In the genomic region with DNA sequence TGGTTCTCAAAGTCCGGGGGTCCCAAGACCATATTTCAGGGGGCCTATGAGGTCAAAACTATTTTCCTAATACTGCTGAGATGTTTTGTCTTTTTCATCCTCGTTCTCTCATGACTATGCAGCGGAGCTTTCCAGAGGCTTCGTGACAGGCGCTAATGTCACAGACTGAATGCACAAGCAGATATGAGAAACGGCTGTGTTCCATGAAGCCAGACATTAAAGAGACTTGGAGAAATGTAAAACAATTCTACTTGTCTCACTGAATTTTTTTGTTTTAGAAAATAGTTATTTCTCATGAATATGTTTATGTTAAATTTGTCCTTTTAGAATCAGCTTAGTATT, we compare ENCODE assay signal across 23 cellular contexts. TPM values are rescaled to one million over a fixed set of nuclear protein-coding genes. Genes with fewer than 3 reads are reported as not detected.
DNase-seq lines count a peak whose midpoint lies in the region; ATAC-seq, FAIRE-seq and TF ChIP-seq lines count a peak whose summit lies in the region.
"Had no signal": no experiment of that assay in that cellular context is flagged by ENCODE, and none has a peak within 500 bp of the region (broad histone marks: within the 10 kb centered on the region; RNA-seq: fewer than 3 reads in every experiment).

No MANE protein-coding gene starts in this region.

- H3K27ac Mint-ChIP-seq in endodermal cell, result no peak overlapping the region
- H3K27ac Mint-ChIP-seq: CD4-positive, alpha-beta memory T cell had no signal

- peak overlapping the region in 7 of 11 experiments; percentile 7 to 53 (median 26); a peak in 10 of 22 replicates for H3K4me2 ChIP-seq in BLaER1 treated with 17β-estradiol and CSF1 and Interleukin-3, amounts not matched to agents 10 nM and 100 nM
- peak overlapping the region; percentile 60 for H3K4me2 ChIP-seq in OCI-LY1 (ENCODE audit: low read length)
- H3K4me2 ChIP-seq: A549 had no signal

- H3K4me3 Mint-ChIP-seq in endodermal cell, result no peak overlapping the region
- H3K4me3 Mint-ChIP-seq: CD4-positive, alpha-beta memory T cell had no signal

- H3K9me3 ChIP-seq in BLaER1 treated with 17β-estradiol and CSF1 and Interleukin-3, amounts not matched to agents 10 nM and 100 nM (replicated peaks in 1 of 11), result peaks cover 0 to 3% (median under 1%) of the 10 kb centered on the region in 11 experiments; a peak in 13 of 22 replicates
- no peaks in the 10 kb centered on the region for H3K9me3 ChIP-seq in OCI-LY1 (ENCODE audit: low read length)
- no peaks in the 10 kb centered on the region for H3K9me3 ChIP-seq in endodermal cell (ENCODE audit: control insufficient read depth, low read length)
- H3K9me3 ChIP-seq: A549, BE2C, Caco-2 had no signal

- FAIRE-seq in frontal cortex (lab: Jason Lieb, UNC), result no peak
- FAIRE-seq: A549, GM12892, GM18507 had no signal

- peaks cover 5 to 30% (median 19%) of the 10 kb centered on the region in 11 experiments; a peak in 15 of 22 replicates for H3K36me3 ChIP-seq in BLaER1 treated with 17β-estradiol and CSF1 and Interleukin-3, amounts not matched to agents 10 nM and 100 nM
- no peaks in the 10 kb centered on the region for H3K36me3 ChIP-seq in OCI-LY1 (ENCODE audit: insufficient read depth, low read length)
- peaks cover 19% of the 10 kb centered on the region for H3K36me3 ChIP-seq in endodermal cell (ENCODE audit: control insufficient read depth, insufficient read depth, low read length)
- H3K36me3 ChIP-seq: BE2C had no signal

- H3K79me2 ChIP-seq in OCI-LY1 (ENCODE audit: insufficient read depth, low read length), result no peaks in the 10 kb centered on the region

- no peak overlapping the region for H2AFZ ChIP-seq in OCI-LY1 (ENCODE audit: low read length)

- H3K4me1 ChIP-seq in BLaER1 treated with 17β-estradiol and CSF1 and Interleukin-3, amounts not matched to agents 10 nM and 100 nM, result peaks cover 42 to 71% (median 69%) of the 10 kb centered on the region in 10 experiments
- H3K4me1 ChIP-seq in OCI-LY1 (ENCODE audit: insufficient read depth, low read length, severe bottlenecking) (peaks cover 71% of the 10 kb centered on the region), endodermal cell (ENCODE audit: control insufficient read depth, insufficient read depth, low read length) (peaks cover 7% of the 10 kb centered on the region)

- H3K9me2 ChIP-seq in OCI-LY1 (ENCODE audit: low read depth, low read length), result no peaks in the 10 kb centered on the region

- peaks cover 31% of the 10 kb centered on the region for H3K4me1 Mint-ChIP-seq in endodermal cell

- H3K27me3 Mint-ChIP-seq in endodermal cell (ENCODE audit: insufficient read depth), result no peaks in the 10 kb centered on the region
- H3K27me3 Mint-ChIP-seq: CD4-positive, alpha-beta memory T cell had no signal

- no peaks in the 10 kb centered on the region for H3K9me3 Mint-ChIP-seq in endodermal cell
- H3K9me3 Mint-ChIP-seq: CD4-positive, alpha-beta memory T cell had no signal

- no peak for TF ChIP-seq CTCF in OCI-LY1 (IDR thresholded peaks at IDR 0.05; ENCODE audit: low read length)
- no peak for TF ChIP-seq CTCF in endodermal cell (conservative IDR thresholded peaks at IDR 0.05)

- no peak overlapping the region for H3K27ac ChIP-seq in BLaER1 treated with 17β-estradiol and CSF1 and Interleukin-3, amounts not matched to agents 10 nM and 100 nM
- H3K27ac ChIP-seq in OCI-LY1 (ENCODE audit: low read depth, low read length, poor library complexity, severe bottlenecking) (peak overlapping the region; percentile 85), endodermal cell (ENCODE audit: low read depth, low read length) (peak overlapping the region; percentile 56)
- H3K27ac ChIP-seq: A549 had no signal

- no peak overlapping the region for H3K9ac ChIP-seq in BLaER1 treated with 17β-estradiol and CSF1 and Interleukin-3, amounts not matched to agents 10 nM and 100 nM
- H3K9ac ChIP-seq in OCI-LY1 (ENCODE audit: low read length) (peak overlapping the region; percentile 32; the same call in 1 of the 2 replicates), endodermal cell (ENCODE audit: extremely low read depth, low read length, poor library complexity, severe bottlenecking) (no peak overlapping the region)

- DNase-seq in endodermal cell (no peak), retina (peak; percentile 29), frontal cortex (ENCODE audit: low spot score in 2 of 2) (no peak), DMS79 treated with DMSO at 0.1 percent for 48 hours (lab: John Stamatoyannopoulos, UW) (no peak)
- DNase-seq: BE2C; Caco-2; CD4-positive, alpha-beta memory T cell; DMS 273 treated with DMSO at 0.1 percent for 48 hours; DND-41; HCEC 1CT; MM.1S; NCI-H1048; NCI-H1417 treated with DMSO at 0.1 percent for 48 hours; NCI-H748 treated with DMSO at 0.1 percent for 48 hours had no signal

- peaks cover 4% of the 10 kb centered on the region; the same call in 1 of the 2 replicates for H3F3A ChIP-seq in OCI-LY1 (ENCODE audit: insufficient read depth, low read length)

- 90 to 97% methylated on average over 6 of the region's 6 CpGs for WGBS in endodermal cell (ENCODE audit: insufficient coverage in 1 of 2, insufficient read length in 1 of 2), 2 experiments

- no peak for ATAC-seq in HG03095 (IDR thresholded peaks at IDR 0.05; ENCODE audit: unreplicated experiment)
- ATAC-seq: A549, Right ventricle myocardium inferior had no signal

- H4K20me1 ChIP-seq in BLaER1 treated with 17β-estradiol and CSF1 and Interleukin-3, amounts not matched to agents 10 nM and 100 nM, result no peaks in the 10 kb centered on the region
- no peaks in the 10 kb centered on the region for H4K20me1 ChIP-seq in OCI-LY1 (ENCODE audit: insufficient read depth, low read length)

- no peak overlapping the region for H3K4me3 ChIP-seq in BLaER1 treated with 17β-estradiol and CSF1 and Interleukin-3, amounts not matched to agents 10 nM and 100 nM
- H3K4me3 ChIP-seq in OCI-LY1 (ENCODE audit: low read depth, low read length, poor library complexity, severe bottlenecking) (peak overlapping the region; percentile 24), endodermal cell (ENCODE audit: low read length) (no peak overlapping the region)
- H3K4me3 ChIP-seq: A549 had no signal

- peaks cover 23% of the 10 kb centered on the region for H3K36me3 Mint-ChIP-seq in endodermal cell (ENCODE audit: low read depth)

- H3K27me3 ChIP-seq in BLaER1 treated with 17β-estradiol and CSF1 and Interleukin-3, amounts not matched to agents 10 nM and 100 nM, result no peaks in the 10 kb centered on the region
- no peaks in the 10 kb centered on the region for H3K27me3 ChIP-seq in OCI-LY1 (ENCODE audit: insufficient read depth, low read length)
- H3K27me3 ChIP-seq in endodermal cell (ENCODE audit: control insufficient read depth, insufficient read depth, low read length, poor library complexity, severe bottlenecking), result no peaks in the 10 kb centered on the region
- H3K27me3 ChIP-seq: BE2C had no signal

RNA-seq across cellular contexts. Expression of gene PIGP, which starts 10.3 kb away (rescaled TPM):
- total RNA-seq in endodermal cell (10 to 100 TPM; 28.3 to 29.4 TPM), frontal cortex (5.7 TPM)
- polyA plus RNA-seq in endodermal cell (2013, experiment 1 of 2), result 26.5 TPM
- polyA plus RNA-seq in endodermal cell (2013, experiment 2 of 2), result 21.5 TPM

RNA-seq across cellular contexts. Expression of gene TTC3, which starts 10.5 kb away (rescaled TPM):
- total RNA-seq in endodermal cell, result 100 to 1,000 TPM; 184 to 273 TPM
- polyA plus RNA-seq in endodermal cell (2013, experiment 1 of 2), result 237 TPM
- 243 TPM for polyA plus RNA-seq in endodermal cell (2013, experiment 2 of 2)
- total RNA-seq in frontal cortex, result 740 TPM

RNA-seq across cellular contexts. Expression of gene RIPPLY3, which starts 56.1 kb away (rescaled TPM):
- total RNA-seq in endodermal cell, result 10 to 100 TPM; 15.6 to 28.0 TPM
- polyA plus RNA-seq in endodermal cell (2013, experiment 1 of 2), result 10.3 TPM
- polyA plus RNA-seq in endodermal cell (2013, experiment 2 of 2), result 11.4 TPM
- not detected for total RNA-seq in frontal cortex
- total RNA-seq: CD4-positive, alpha-beta memory T cell; G401; Right ventricle myocardium inferior; SK-MEL-5 had no signal
- polyA plus RNA-seq: CD4-positive, alpha-beta memory T cell had no signal

Comparison
In these comparisons a context has a peak if more than half of its experiments do, and no peak if none do; other contexts are left out.
1. H3K27ac ChIP-seq: peak in OCI-LY1 (single experiment) and endodermal cell (single experiment); none in BLaER1 treated with 17β-estradiol and CSF1 and Interleukin-3, amounts not matched to agents 10 nM and 100 nM (0 of 11).
2. RNA of gene RIPPLY3, which starts 56.1 kb away (total RNA-seq): 15.6 to 28.0 TPM in endodermal cell; not detected in frontal cortex (single experiment); every median in the first group is over 10 times any median in the second.